In genomic region chr12:59792647-59793046, GRCh38 we compare ENCODE assay signal across 20 cellular contexts.
"Had no signal": no experiment of that assay in that cellular context is flagged by ENCODE, and none has a peak within 500 bp of the region (broad histone marks: within the 10 kb centered on the region; RNA-seq: fewer than 3 reads in every experiment).

No MANE protein-coding gene starts in this region.

- DNase-seq: hippocampal formation; hypothalamus; immature natural killer cell; islet precursor cell; kidney glomerular epithelial cell; left cardiac atrium; left colon; left ventricle myocardium inferior; lower lobe of right lung; mammary epithelial cell; mesenchymal stem cell; mesendoderm; midbrain; mucosa of descending colon; naive B cell; naive thymus-derived CD4-positive, alpha-beta T cell had no signal

- H3K4me3 Mint-ChIP-seq: immature natural killer cell; memory B cell; mesothelial cell of epicardium; naive B cell; naive thymus-derived CD4-positive, alpha-beta T cell had no signal

- ATAC-seq: left cardiac atrium; left colon; left lobe of liver; left lung; lower lobe of right lung; mucosa of descending colon; naive thymus-derived CD4-positive, alpha-beta T cell had no signal

- H3K36me3 Mint-ChIP-seq: memory B cell, mesothelial cell of epicardium had no signal

- H3K4me1 Mint-ChIP-seq: memory B cell; naive B cell; naive thymus-derived CD4-positive, alpha-beta T cell had no signal

- H3K27me3 Mint-ChIP-seq: memory B cell; naive B cell; naive thymus-derived CD4-positive, alpha-beta T cell had no signal

- H3K27ac Mint-ChIP-seq: immature natural killer cell; memory B cell; mesothelial cell of epicardium; naive thymus-derived CD4-positive, alpha-beta T cell had no signal
